ENCODE assay signal across 8 cellular contexts in genomic region chr15:74460903-74461846, GRCh38. TPM values are rescaled to one million over a fixed set of nuclear protein-coding genes. Genes with fewer than 3 reads are reported as not detected.
A peak's percentile ranks its signal among the peaks of the same experiment; 100 is the strongest.
DNase-seq lines count a peak whose midpoint lies in the region; ATAC-seq, FAIRE-seq and TF ChIP-seq lines count a peak whose summit lies in the region.

Gene UBL7 (minus strand): TSS chr15:74461160. CDS start chr15:74458867, 2,293 bp downstream.

- H3K36me3 ChIP-seq in body of pancreas (replicated peaks in 1 of 2; ENCODE audit: insufficient read depth in 1 of 2, low read depth in 2 of 2) = peaks cover 0 to 2% of the 10 kb centered on the region in 2 donors
- H3K36me3 ChIP-seq in sigmoid colon = peaks cover 0 to 20% (median 5%) of the 10 kb centered on the region in 4 donors

- H3K4me1 ChIP-seq in body of pancreas = peaks cover 21% of the 10 kb centered on the region
- peaks cover 0 to 21% (median 17%) of the 10 kb centered on the region in 4 donors for H3K4me1 ChIP-seq in sigmoid colon

- H3K9me3 ChIP-seq in body of pancreas = no peaks in the 10 kb centered on the region
- H3K9me3 ChIP-seq in sigmoid colon = no peaks in the 10 kb centered on the region

- peak within 1 kb of the TSS; percentile 52 to 84 for H3K4me3 ChIP-seq in body of pancreas
- H3K4me3 ChIP-seq in sigmoid colon = peak within 1 kb of the TSS; percentile 51 to 74 (median 61)

- no peak for TF ChIP-seq EP300 in sigmoid colon (IDR thresholded peaks at IDR 0.05)

- intact Hi-C loops in body of pancreas (cut with DNase I) = loop anchor here (10.0 kb wide), 1 partner anchor 74 kb away; no protein-coding TSS in a partner anchor
- intact Hi-C loops in sigmoid colon (cut with DNase I) = loop anchor here (1.0 kb wide), 3 partner anchors 29 to 137 kb away; no protein-coding TSS in a partner anchor

- ATAC-seq in GM18519 (IDR thresholded peaks at IDR 0.05; ENCODE audit: low FRiP score, unreplicated experiment) = peak; percentile 52
- peak; percentile 79 for ATAC-seq in HG03060 (IDR thresholded peaks at IDR 0.05; ENCODE audit: low read depth, unreplicated experiment)
- ATAC-seq in body of pancreas = peak; percentile 99

- FAIRE-seq in TTC549 (lab: Jason Lieb, UNC) = peak; percentile 65

- H3K27me3 ChIP-seq in body of pancreas (no peaks in the 10 kb centered on the region), sigmoid colon (no peaks in the 10 kb centered on the region)

- 0% methylated on average over 27 to 53 of the region's 53 CpGs for WGBS in body of pancreas, 2 donors
- 0% methylated on average over 53 of the region's 53 CpGs for WGBS in sigmoid colon, 2 donors

- TF ChIP-seq CTCF in body of pancreas (IDR thresholded peaks at IDR 0.05) (peak in 3 of 7 experiments; percentile 15 to 29 (median 17)), sigmoid colon (IDR thresholded peaks at IDR 0.05) (no peak)

- H3K27ac ChIP-seq in body of pancreas (peak within 1 kb of the TSS; percentile 40 to 72 (median 61)), sigmoid colon (peak within 1 kb of the TSS; percentile 77 to 83 (median 81))

- TF ChIP-seq POLR2A in body of pancreas (IDR thresholded peaks at IDR 0.05) (peak; percentile 73 to 94 (median 93)), sigmoid colon (IDR thresholded peaks at IDR 0.05) (peak; percentile 73 to 78)

- peak; percentile 96 for DNase-seq in A172 (ENCODE audit: low spot score)
- peak; percentile 89 for DNase-seq in NCI-H2107 treated with DMSO at 0.1 percent for 48 hours (lab: John Stamatoyannopoulos, UW; ENCODE audit: unreplicated experiment)
- peak; percentile 96 to 98 (median 97) for DNase-seq in body of pancreas
- DNase-seq in iPS DF 19.7 (ENCODE audit: low read depth, low spot score) = peak; percentile 94
- DNase-seq in sigmoid colon = peak; percentile 98

RNA-seq across cellular contexts. Expression of gene UBL7, which starts in this region (rescaled TPM):
- total RNA-seq in A172 (2014; rRNA removed; shearing (Covaris generic)) = 102 and 137 TPM in 2 replicates
- total RNA-seq in body of pancreas = 10 to 100 TPM; 25.7 to 47.2 TPM
- 10 to 100 TPM; 48.5 to 85.5 (median 57.7) TPM for total RNA-seq in sigmoid colon
- 10 to 100 TPM; 32.4 to 34.4 (median 34.0) TPM for polyA plus RNA-seq in sigmoid colon

Comparison
In these comparisons a context has a peak if more than half of its experiments do, and no peak if none do; other contexts are left out.
1. Peak in every context shown above with its lines: DNase-seq, ATAC-seq, H3K4me3 ChIP-seq and H3K27ac ChIP-seq.